Comparison of ENCODE assay signal across 7 cellular contexts in the genomic region with DNA sequence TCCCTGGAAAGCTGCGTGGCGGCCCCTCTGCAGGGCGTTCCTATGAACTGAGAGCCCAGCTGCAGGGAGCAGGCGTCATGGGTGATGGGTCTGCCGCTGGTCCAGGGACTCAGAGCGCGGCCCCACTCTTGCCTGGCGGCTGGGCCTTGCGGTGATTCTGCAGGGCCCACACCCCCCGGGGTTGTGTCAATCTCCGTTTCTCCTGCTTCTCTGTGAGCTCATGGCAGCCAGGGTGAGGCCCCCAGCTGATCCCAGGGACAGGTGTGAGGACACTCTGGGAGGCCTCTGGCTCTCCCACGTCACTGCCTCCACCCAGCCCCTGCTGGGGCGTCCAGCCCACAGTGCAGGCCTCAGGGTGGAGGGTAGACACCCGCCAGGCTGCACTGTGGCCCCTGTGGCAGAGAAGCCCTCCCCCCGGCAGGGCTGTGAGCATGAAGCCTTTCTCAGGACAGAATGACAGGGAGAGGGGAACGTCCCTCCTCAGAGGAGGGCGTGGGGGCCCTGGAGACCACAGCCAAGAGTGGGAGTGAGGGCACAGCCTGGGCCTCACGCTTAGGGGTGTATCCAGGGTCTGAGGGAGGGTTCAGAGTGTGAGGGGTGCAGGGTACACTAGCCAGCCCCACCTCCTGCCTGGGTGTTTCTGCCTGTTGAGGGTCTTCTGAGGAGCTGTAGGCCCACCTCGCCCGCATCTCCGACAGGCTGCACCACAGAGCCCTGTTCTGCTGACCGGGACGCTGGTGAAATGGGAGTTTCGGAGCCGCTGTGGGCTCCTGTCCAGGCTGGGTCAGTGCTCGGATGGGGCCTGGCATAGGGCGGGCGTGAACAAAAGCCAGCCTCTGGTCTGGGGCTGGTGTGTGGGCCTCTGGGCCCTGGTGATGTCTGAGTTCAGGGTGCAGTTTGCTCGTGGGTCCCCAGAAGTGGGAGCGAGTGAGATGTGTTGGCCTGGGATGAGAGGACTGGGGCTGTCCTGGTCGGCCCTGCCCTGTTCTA. TPM values are rescaled to one million over a fixed set of nuclear protein-coding genes. Genes with fewer than 3 reads are reported as not detected.
DNase-seq lines count a peak whose midpoint lies in the region; ATAC-seq, FAIRE-seq and TF ChIP-seq lines count a peak whose summit lies in the region.
"Had no signal": no experiment of that assay in that cellular context is flagged by ENCODE, and none has a peak within 500 bp of the region (broad histone marks: within the 10 kb centered on the region; RNA-seq: fewer than 3 reads in every experiment).

No MANE protein-coding gene starts in this region.

- H2BK12ac ChIP-seq in H1 (ENCODE audit: low read depth, low read length) = no peak overlapping the region

- H2BK5ac ChIP-seq in IMR-90 (ENCODE audit: low read depth, low read length, poor library complexity, severe bottlenecking) (no peak overlapping the region), H1 (ENCODE audit: low read depth, low read length) (no peak overlapping the region)

- no peak overlapping the region for H3K14ac ChIP-seq in IMR-90 (replicated peaks; ENCODE audit: low read depth, low read length)
- H3K14ac ChIP-seq in H1 (ENCODE audit: insufficient read length) = no peak overlapping the region

- H3K27me3 ChIP-seq in IMR-90 (ENCODE audit: control insufficient read depth, insufficient read depth, low read length) (no peaks in the 10 kb centered on the region), H1 (replicated peaks in 1 of 4; ENCODE audit: control insufficient read depth in 3 of 4, extremely low read depth in 1 of 4, insufficient read depth in 3 of 4, low read length in 3 of 4) (no peaks in the 10 kb centered on the region), rectal smooth muscle tissue (ENCODE audit: control insufficient read depth, insufficient read depth, low read length) (no peaks in the 10 kb centered on the region)
- H3K27me3 ChIP-seq: dorsolateral prefrontal cortex had no signal

- H3K23me2 ChIP-seq in H1 (ENCODE audit: low read depth, low read length) = no peaks in the 10 kb centered on the region

- dilution Hi-C loops in IMR-90 (cut with HindIII; ENCODE audit: low sequenced_read_pairs, unreplicated experiment) = no loop called here

- POLR2A ChIA-PET in IMR-90 (lab: Charles Lee; ENCODE audit: unreplicated experiment) (no interaction called here), H1 (lab: Charles Lee; ENCODE audit: partially characterized antibody) (interaction anchor here (0.6 to 3.0 kb wide), 6 partner anchors 9 to 182 kb away, joined by 3 to 21 read pairs (median 4); no protein-coding TSS in a partner anchor)

- peaks cover 0 to 5% of the 10 kb centered on the region in 2 experiments; a peak in 2 of 4 replicates for H3K79me2 ChIP-seq in H1 (ENCODE audit: control insufficient read depth in 1 of 2, insufficient read depth in 2 of 2, low read length in 2 of 2)

- TF ChIP-seq CTCF in IMR-90 (conservative IDR thresholded peaks at IDR 0.05; ENCODE audit: low read depth, low read length) = no peak
- no peak for TF ChIP-seq CTCF in H1 (IDR thresholded peaks at IDR 0.05; ENCODE audit: control extremely low read depth in 1 of 3, insufficient read depth in 1 of 3, low read depth in 1 of 3, low read length in 3 of 3)

- no peaks in the 10 kb centered on the region for H3K4me1 ChIP-seq in IMR-90 (ENCODE audit: control insufficient read depth, insufficient read depth, low read length)
- H3K4me1 ChIP-seq in H1 (replicated peaks in 1 of 4; ENCODE audit: control insufficient read depth in 3 of 4, insufficient read depth in 4 of 4, low read length in 3 of 4) = no peaks in the 10 kb centered on the region
- no peaks in the 10 kb centered on the region for H3K4me1 ChIP-seq in rectal smooth muscle tissue (ENCODE audit: control insufficient read depth, insufficient read depth, low read length)

- in situ Hi-C loops in IMR-90 (cut with MboI; ENCODE audit: low sequenced_read_pairs) = no loop called here

- H4K8ac ChIP-seq in IMR-90 (ENCODE audit: low read depth in 2 of 2, low read length in 2 of 2) (no peak overlapping the region), H1 (ENCODE audit: extremely low read depth, insufficient read depth, low read length) (peak overlapping the region; percentile 45; the same call in 1 of the 2 replicates)

- H3K9ac ChIP-seq in IMR-90 (ENCODE audit: low read depth, low read length) (no peak overlapping the region), H1 (replicated peaks in 1 of 4; ENCODE audit: extremely low read depth in 1 of 4, low read depth in 3 of 4, low read length in 3 of 4) (no peak overlapping the region), rectal smooth muscle tissue (ENCODE audit: low read length) (no peak overlapping the region)

- no peak overlapping the region for H3K4me2 ChIP-seq in IMR-90 (ENCODE audit: low read depth, low read length)
- no peak overlapping the region for H3K4me2 ChIP-seq in H1 (ENCODE audit: insufficient read depth in 1 of 2, low read depth in 2 of 2, low read length in 2 of 2)

- no peaks in the 10 kb centered on the region for H3K9me1 ChIP-seq in IMR-90 (ENCODE audit: insufficient read depth, low read length)

- H3K36me3 ChIP-seq in IMR-90 (ENCODE audit: control insufficient read depth, insufficient read depth, low read length) = peaks cover 36% of the 10 kb centered on the region
- H3K36me3 ChIP-seq in H1 (ENCODE audit: control insufficient read depth in 2 of 4, insufficient read depth in 4 of 4, low read length in 3 of 4) = peaks cover 15 to 36% (median 26%) of the 10 kb centered on the region in 4 experiments
- H3K36me3 ChIP-seq in rectal smooth muscle tissue (ENCODE audit: control insufficient read depth, insufficient read depth, low read length) = peaks cover 16% of the 10 kb centered on the region

- H3K27ac ChIP-seq in IMR-90 (ENCODE audit: insufficient read depth, low read length) = no peak overlapping the region
- no peak overlapping the region for H3K27ac ChIP-seq in H1 (ENCODE audit: low read depth, low read length)
- H3K27ac ChIP-seq in rectal smooth muscle tissue (ENCODE audit: low read depth, low read length) = peak overlapping the region; percentile 7

- H3K79me1 ChIP-seq in IMR-90 (ENCODE audit: low read depth in 1 of 2, low read length in 2 of 2) (peaks cover 5 to 39% of the 10 kb centered on the region in 2 experiments; a peak in 3 of 4 replicates), H1 (ENCODE audit: low read depth, low read length) (peaks cover 8% of the 10 kb centered on the region; the same call in 1 of the 2 replicates)

- H2AK9ac ChIP-seq in IMR-90 (replicated peaks; ENCODE audit: low read depth, low read length, poor library complexity) = peak overlapping the region; percentile 50

- H2AK5ac ChIP-seq in IMR-90 (ENCODE audit: low read depth, low read length) (peak overlapping the region; percentile 28; the same call in 1 of the 2 replicates), H1 (ENCODE audit: low read depth, low read length) (no peak overlapping the region)

- intact Hi-C loops in IMR-90 (cut with micrococcal nuclease) = loop anchor here (1.0 kb wide), 2 partner anchors 42 to 80 kb away; no protein-coding TSS in a partner anchor

- H2AFZ ChIP-seq in IMR-90 (replicated peaks; ENCODE audit: low read length, poor library complexity) (peak overlapping the region; percentile 56), H1 (ENCODE audit: low read length) (no peak overlapping the region)

- H3K56ac ChIP-seq in IMR-90 (ENCODE audit: extremely low read depth, insufficient read depth, low read length) = no peak overlapping the region
- no peak overlapping the region for H3K56ac ChIP-seq in H1 (replicated peaks; ENCODE audit: insufficient read length, low read depth, low read length)

- peak; percentile 3; the same call in 1 of the 2 replicates for ATAC-seq in IMR-90 (ENCODE audit: low read depth)

- no peak overlapping the region for H2BK15ac ChIP-seq in IMR-90 (ENCODE audit: low read depth, low read length)
- H2BK15ac ChIP-seq in H1 (ENCODE audit: low read length) = no peak overlapping the region

- H2BK120ac ChIP-seq in IMR-90 (ENCODE audit: low read depth, low read length) (no peak overlapping the region), H1 (replicated peaks; ENCODE audit: low read depth, low read length) (no peak overlapping the region)

- CTCF ChIA-PET in IMR-90 (lab: Yijun Ruan, JAX) (interaction anchor here (0.6 to 1.0 kb wide), 8 partner anchors 9 to 63 kb away, joined by 3 to 6 read pairs (median 3); no protein-coding TSS in a partner anchor), H1 (lab: Charles Lee; ENCODE audit: partially characterized antibody) (interaction anchor here (0.6 to 3.0 kb wide), 20 partner anchors 10 to 127 kb away, joined by 3 to 23 read pairs (median 4); no protein-coding TSS in a partner anchor)

- no peak overlapping the region for H4K91ac ChIP-seq in IMR-90 (ENCODE audit: insufficient read depth, low read depth, low read length)
- H4K91ac ChIP-seq in H1 (replicated peaks; ENCODE audit: insufficient read length, low read length) = no peak overlapping the region

- BruUV-seq in IMR-90 (replicated peaks; lab: Mats Ljungman, UMichigan) = no TSS peak

- no peak for TF ChIP-seq POLR2A in IMR-90 (IDR thresholded peaks at IDR 0.05; ENCODE audit: low read depth, low read length)
- no peak for TF ChIP-seq POLR2A in H1 (IDR thresholded peaks at IDR 0.05; ENCODE audit: control extremely low read depth in 1 of 2, low read depth in 2 of 2, low read length in 2 of 2)

- H3K23ac ChIP-seq in IMR-90 (ENCODE audit: low read depth, low read length) (no peak overlapping the region), H1 (ENCODE audit: insufficient read length) (no peak overlapping the region)

- H3K18ac ChIP-seq in IMR-90 (ENCODE audit: low read depth, low read length) (no peak overlapping the region), H1 (ENCODE audit: extremely low read depth, low read length) (no peak overlapping the region)

- no peak overlapping the region for H4K5ac ChIP-seq in IMR-90 (ENCODE audit: low read depth, low read length)
- H4K5ac ChIP-seq in H1 (ENCODE audit: insufficient read length, low read depth, low read length) = no peak overlapping the region

- H3K9me3 ChIP-seq in IMR-90 (ENCODE audit: control insufficient read depth, insufficient read depth, low read length) = no peaks in the 10 kb centered on the region
- no peaks in the 10 kb centered on the region for H3K9me3 ChIP-seq in H1 (ENCODE audit: insufficient read depth in 2 of 2, low read depth in 1 of 2, low read length in 1 of 2)

- no peak for TF ChIP-seq EP300 in H1 (IDR thresholded peaks at IDR 0.05; ENCODE audit: borderline replicate concordance in 1 of 2, low read depth in 2 of 2, low read length in 2 of 2)

- H3K4me3 ChIP-seq in IMR-90 (ENCODE audit: insufficient read depth, low read depth, low read length) (no peak overlapping the region), H1 (ENCODE audit: extremely low read depth in 1 of 4, insufficient read depth in 2 of 4, low read depth in 3 of 4, low read length in 4 of 4) (no peak overlapping the region), rectal smooth muscle tissue (ENCODE audit: low read length) (no peak overlapping the region)

- DNase-seq in IMR-90 = no peak
- no peak for DNase-seq in H1 (ENCODE audit: low read depth in 1 of 2, low spot score in 2 of 2)
- DNase-seq in pons (ENCODE audit: low spot score) = no peak
- no peak for DNase-seq in AML-193 (lab: John Stamatoyannopoulos, UW)
- DNase-seq in cortex of kidney (lab: John Stamatoyannopoulos, UW) = no peak

- WGBS in IMR-90 (ENCODE audit: extremely low coverage in 2 of 2, insufficient read length in 1 of 2), 2 experiments = 90% methylated on average over 18 of the region's 31 CpGs; no CpG with 5 or more reads in 1 of the 2 experiments
- WGBS in H1 (ENCODE audit: extremely low coverage in 1 of 2, insufficient coverage in 1 of 2, insufficient read length in 1 of 2, insufficient replicate concordance in 2 of 2, low coverage in 1 of 2, low lambda C conversion rate in 2 of 2, missing lambda C conversion rate in 1 of 2), 2 experiments = 93% methylated on average over 29 of the region's 31 CpGs; no CpG with 5 or more reads in 1 of the 2 experiments

- FAIRE-seq in H1 (lab: Jason Lieb, UNC) = no peak

- TF ChIP-seq RAD21 in IMR-90 (IDR thresholded peaks at IDR 0.05; ENCODE audit: low read length) (no peak), H1 (IDR thresholded peaks at IDR 0.05 in 1 of 2, conservative IDR thresholded peaks at IDR 0.05 in 1 of 2; ENCODE audit: low read depth in 2 of 2, low read length in 2 of 2) (no peak)

- H2BK20ac ChIP-seq in IMR-90 (ENCODE audit: low read depth, low read length) (no peak overlapping the region), H1 (ENCODE audit: low read length) (no peak overlapping the region)

- peaks cover 28% of the 10 kb centered on the region for H4K20me1 ChIP-seq in IMR-90 (ENCODE audit: insufficient read depth, low read length)
- peaks cover 14 to 17% of the 10 kb centered on the region in 2 experiments for H4K20me1 ChIP-seq in H1 (replicated peaks in 1 of 2; ENCODE audit: control insufficient read depth in 1 of 2, insufficient read depth in 2 of 2, low read length in 2 of 2)

- H3K4ac ChIP-seq in IMR-90 (ENCODE audit: low read depth, low read length) (no peak overlapping the region), H1 (replicated peaks; ENCODE audit: insufficient read length, low read depth, low read length) (no peak overlapping the region)

RNA-seq across cellular contexts. Expression of a gene that starts 26.7 kb away (rescaled TPM):
- 18.1 and 20.3 TPM in 2 replicates for total RNA-seq in IMR-90 (2012; rRNA removed)
- polyA plus RNA-seq in IMR-90 (2012; rRNA removed) (123 and 149 TPM in 2 replicates), H1 (2011; rRNA removed) (13.5 and 28.4 TPM in 2 replicates)
- polyA plus RNA-seq in IMR-90 (2012; cell fraction: cytosol; rRNA removed) = 196 and 200 TPM in 2 replicates
- 61.5 and 154 TPM in 2 replicates for polyA plus RNA-seq in IMR-90 (2012; cell fraction: nucleus; rRNA removed; ENCODE audit: low replicate concordance)
- total RNA-seq in H1 (2021; fragmentation: NEBNext Ultra II Directional; extraction: Animal tissue kit (Norgen Biotek cat#: 25700)) = 4.0 and 4.2 TPM in 2 replicates
- 11.7 TPM for polyA plus RNA-seq in H1 (2011; cell fraction: cytosol; rRNA removed)
- polyA plus RNA-seq in H1 (2011; cell fraction: nucleus; rRNA removed) = 18.2 TPM
- 6.1 to 9.1 TPM (median 7.6 TPM) in 4 replicates for polyA plus RNA-seq in H1 (2012, experiment 1 of 2)
- 5.1 TPM for polyA plus RNA-seq in H1 (2012, experiment 2 of 2)
- 6.7 TPM for polyA plus RNA-seq in H1 (2013, experiment 1 of 2)
- polyA plus RNA-seq in H1 (2013, experiment 2 of 2) = 7.7 TPM
- 0.76 and 0.83 TPM in 2 replicates for polyA minus RNA-seq in H1 (2011; rRNA and poly(A)+ RNA removed)
- 3.4 TPM for polyA minus RNA-seq in H1 (2011; cell fraction: cytosol; rRNA and poly(A)+ RNA removed)
- 3.5 TPM for polyA minus RNA-seq in H1 (2011; cell fraction: nucleus; rRNA and poly(A)+ RNA removed)

RNA-seq across cellular contexts. Expression of a gene that starts 28.3 kb away (rescaled TPM):
- 19.4 and 21.5 TPM in 2 replicates for total RNA-seq in IMR-90 (2012; rRNA removed)
- 61.6 and 74.5 TPM in 2 replicates for polyA plus RNA-seq in IMR-90 (2012; rRNA removed)
- polyA plus RNA-seq in IMR-90 (2012; cell fraction: cytosol; rRNA removed) = 55.0 and 55.6 TPM in 2 replicates
- polyA plus RNA-seq in IMR-90 (2012; cell fraction: nucleus; rRNA removed; ENCODE audit: low replicate concordance) = 408 and 869 TPM in 2 replicates
- total RNA-seq in H1 (2021; fragmentation: NEBNext Ultra II Directional; extraction: Animal tissue kit (Norgen Biotek cat#: 25700)) = 217 and 221 TPM in 2 replicates
- polyA plus RNA-seq in H1 (2011; rRNA removed) = 73.9 and 159 TPM in 2 replicates
- 107 TPM for polyA plus RNA-seq in H1 (2011; cell fraction: cytosol; rRNA removed)
- polyA plus RNA-seq in H1 (2011; cell fraction: nucleus; rRNA removed) = 578 TPM
- 172 to 212 TPM (median 181 TPM) in 4 replicates for polyA plus RNA-seq in H1 (2012, experiment 1 of 2)
- polyA plus RNA-seq in H1 (2012, experiment 2 of 2) = 113 TPM
- 173 TPM for polyA plus RNA-seq in H1 (2013, experiment 1 of 2)
- 167 TPM for polyA plus RNA-seq in H1 (2013, experiment 2 of 2)
- polyA minus RNA-seq in H1 (2011; rRNA and poly(A)+ RNA removed) = 58.7 and 60.2 TPM in 2 replicates
- polyA minus RNA-seq in H1 (2011; cell fraction: cytosol; rRNA and poly(A)+ RNA removed) = 171 TPM
- 231 TPM for polyA minus RNA-seq in H1 (2011; cell fraction: nucleus; rRNA and poly(A)+ RNA removed)

RNA-seq across cellular contexts. Expression of a gene that starts 38.7 kb away (rescaled TPM):
- total RNA-seq in IMR-90 (2012; rRNA removed) = not detected in 2 replicates
- polyA plus RNA-seq in IMR-90 (2012; rRNA removed) (0.21 and 1.0 TPM in 2 replicates), H1 (2011; rRNA removed) (2.2 and 5.3 TPM in 2 replicates)
- 0.41 TPM in 1 of 2 replicates, not detected in the other for polyA plus RNA-seq in IMR-90 (2012; cell fraction: cytosol; rRNA removed)
- 1.0 and 1.7 TPM in 2 replicates for polyA plus RNA-seq in IMR-90 (2012; cell fraction: nucleus; rRNA removed; ENCODE audit: low replicate concordance)
- 1.2 and 2.4 TPM in 2 replicates for total RNA-seq in H1 (2021; fragmentation: NEBNext Ultra II Directional; extraction: Animal tissue kit (Norgen Biotek cat#: 25700))
- 3.1 TPM for polyA plus RNA-seq in H1 (2011; cell fraction: cytosol; rRNA removed)
- polyA plus RNA-seq in H1 (2011; cell fraction: nucleus; rRNA removed) = 5.1 TPM
- polyA plus RNA-seq in H1 (2012, experiment 1 of 2) = 4.4 to 8.5 TPM (median 6.3 TPM) in 4 replicates
- 8.2 TPM for polyA plus RNA-seq in H1 (2012, experiment 2 of 2)
- 7.6 TPM for polyA plus RNA-seq in H1 (2013, experiment 1 of 2)
- polyA plus RNA-seq in H1 (2013, experiment 2 of 2) = 8.4 TPM
- 0.63 TPM in 1 of 2 replicates, not detected in the other for polyA minus RNA-seq in H1 (2011; rRNA and poly(A)+ RNA removed)
- 6.4 TPM for polyA minus RNA-seq in H1 (2011; cell fraction: cytosol; rRNA and poly(A)+ RNA removed)
- 5.2 TPM for polyA minus RNA-seq in H1 (2011; cell fraction: nucleus; rRNA and poly(A)+ RNA removed)

RNA-seq across cellular contexts. Expression of a gene that starts 43.1 kb away (rescaled TPM):
- total RNA-seq in IMR-90 (2012; rRNA removed) = 4.2 and 5.7 TPM in 2 replicates
- polyA plus RNA-seq in IMR-90 (2012; rRNA removed) (6.4 and 9.4 TPM in 2 replicates), H1 (2011; rRNA removed) (14.8 and 22.8 TPM in 2 replicates)
- polyA plus RNA-seq in IMR-90 (2012; cell fraction: cytosol; rRNA removed) = 9.8 and 13.3 TPM in 2 replicates
- 10.7 and 48.6 TPM in 2 replicates for polyA plus RNA-seq in IMR-90 (2012; cell fraction: nucleus; rRNA removed; ENCODE audit: low replicate concordance)
- total RNA-seq in H1 (2021; fragmentation: NEBNext Ultra II Directional; extraction: Animal tissue kit (Norgen Biotek cat#: 25700)) = 5.6 and 6.4 TPM in 2 replicates
- polyA plus RNA-seq in H1 (2011; cell fraction: cytosol; rRNA removed) = 21.7 TPM
- 43.3 TPM for polyA plus RNA-seq in H1 (2011; cell fraction: nucleus; rRNA removed)
- polyA plus RNA-seq in H1 (2012, experiment 1 of 2) = 5.9 to 19.5 TPM (median 16.0 TPM) in 4 replicates
- 10.3 TPM for polyA plus RNA-seq in H1 (2012, experiment 2 of 2)
- polyA plus RNA-seq in H1 (2013, experiment 1 of 2) = 5.8 TPM
- polyA plus RNA-seq in H1 (2013, experiment 2 of 2) = 6.2 TPM
- polyA minus RNA-seq in H1 (2011; rRNA and poly(A)+ RNA removed) = 4.2 and 8.8 TPM in 2 replicates
- 9.1 TPM for polyA minus RNA-seq in H1 (2011; cell fraction: cytosol; rRNA and poly(A)+ RNA removed)
- polyA minus RNA-seq in H1 (2011; cell fraction: nucleus; rRNA and poly(A)+ RNA removed) = 18.9 TPM

RNA-seq across cellular contexts. Expression of a gene that starts 49.6 kb away (rescaled TPM):
- under 0.01 and 0.18 TPM in 2 replicates for total RNA-seq in IMR-90 (2012; rRNA removed)
- polyA plus RNA-seq in IMR-90 (2012; rRNA removed) (0.10 and 0.11 TPM in 2 replicates), H1 (2011; rRNA removed) (0.24 and 0.67 TPM in 2 replicates)
- 0.03 and 0.12 TPM in 2 replicates for polyA plus RNA-seq in IMR-90 (2012; cell fraction: cytosol; rRNA removed)
- polyA plus RNA-seq in IMR-90 (2012; cell fraction: nucleus; rRNA removed; ENCODE audit: low replicate concordance) = 1.5 and 1.6 TPM in 2 replicates
- total RNA-seq in H1 (2021; fragmentation: NEBNext Ultra II Directional; extraction: Animal tissue kit (Norgen Biotek cat#: 25700)) = 0.39 and 0.82 TPM in 2 replicates
- 0.70 TPM for polyA plus RNA-seq in H1 (2011; cell fraction: cytosol; rRNA removed)
- polyA plus RNA-seq in H1 (2011; cell fraction: nucleus; rRNA removed) = 5.9 TPM
- polyA plus RNA-seq in H1 (2012, experiment 1 of 2) = 0.28 to 0.54 TPM (median 0.42 TPM) in 4 replicates
- polyA plus RNA-seq in H1 (2012, experiment 2 of 2) = 0.05 TPM
- polyA plus RNA-seq in H1 (2013, experiment 1 of 2) = 0.14 TPM
- polyA plus RNA-seq in H1 (2013, experiment 2 of 2) = 0.07 TPM
- 0.10 and 0.16 TPM in 2 replicates for polyA minus RNA-seq in H1 (2011; rRNA and poly(A)+ RNA removed)
- polyA minus RNA-seq in H1 (2011; cell fraction: cytosol; rRNA and poly(A)+ RNA removed) = not detected
- 1.5 TPM for polyA minus RNA-seq in H1 (2011; cell fraction: nucleus; rRNA and poly(A)+ RNA removed)
